Comparison of ENCODE assay signal across 10 cellular contexts in genomic region chr22:21816472-21816786, GRCh38. TPM values are rescaled to one million over a fixed set of nuclear protein-coding genes. Genes with fewer than 3 reads are reported as not detected.
DNase-seq lines count a peak whose midpoint lies in the region; ATAC-seq and TF ChIP-seq lines count a peak whose summit lies in the region.
"Had no signal": no experiment of that assay in that cellular context is flagged by ENCODE, and none has a peak within 500 bp of the region (broad histone marks: within the 10 kb centered on the region; RNA-seq: fewer than 3 reads in every experiment).

No MANE protein-coding gene starts in this region.

- no peak for TF ChIP-seq CTCF in CD8-positive, alpha-beta T cell (IDR thresholded peaks at IDR 0.05)
- no peak for TF ChIP-seq CTCF in OCI-LY3 (IDR thresholded peaks at IDR 0.05; ENCODE audit: low read depth, low read length)

- H3K27ac ChIP-seq in CD8-positive, alpha-beta T cell (ENCODE audit: low read depth, low read length): peak overlapping the region; percentile 60
- H3K27ac ChIP-seq in OCI-LY3 (ENCODE audit: low read length) (no peak overlapping the region), rectal smooth muscle tissue (ENCODE audit: low read depth, low read length) (no peak overlapping the region)

- peaks cover 41% of the 10 kb centered on the region for H3K4me1 ChIP-seq in CD8-positive, alpha-beta T cell (ENCODE audit: insufficient read depth, low read length)
- H3K4me1 ChIP-seq in OCI-LY3 (ENCODE audit: low read length) (peaks cover 17% of the 10 kb centered on the region), rectal smooth muscle tissue (ENCODE audit: control insufficient read depth, insufficient read depth, low read length) (peaks cover 9% of the 10 kb centered on the region)
- H3K4me1 ChIP-seq: HAP-1 had no signal

- no peak overlapping the region for H3K9ac ChIP-seq in OCI-LY3 (ENCODE audit: low read length)
- H3K9ac ChIP-seq in rectal smooth muscle tissue (ENCODE audit: low read length): no peak overlapping the region

- intact Hi-C loops in CD8-positive, alpha-beta T cell (cut with DNase I, micrococcal nuclease): loop anchor here (1.0 to 10.0 kb wide), 2 partner anchors 51 to 52 kb away; partner anchors contain the start of gene MAPK1 (in 2 of the 2)
- intact Hi-C loops in dendritic cell treated with granulocyte-macrophage colony-stimulating factor and Interleukin-4, amounts not matched to agents 40 ng/mL and 50 ng/mL, for 4 days (cut with micrococcal nuclease): loop anchor here (2.0 to 5.0 kb wide), 2 partner anchors 46 to 120 kb away; no protein-coding TSS in a partner anchor

- peaks cover 94% of the 10 kb centered on the region for H3K79me2 ChIP-seq in OCI-LY3 (ENCODE audit: low read length)

- no peaks in the 10 kb centered on the region for H3K9me3 ChIP-seq in CD8-positive, alpha-beta T cell (ENCODE audit: low read length)
- no peaks in the 10 kb centered on the region for H3K9me3 ChIP-seq in OCI-LY3 (ENCODE audit: insufficient read depth, low read length)
- H3K9me3 ChIP-seq: HAP-1 had no signal

- H3K4me1 Mint-ChIP-seq in CD8-positive, alpha-beta T cell (ENCODE audit: low read depth): peaks cover 72% of the 10 kb centered on the region
- peaks cover 65% of the 10 kb centered on the region for H3K4me1 Mint-ChIP-seq in dendritic cell treated with granulocyte-macrophage colony-stimulating factor and Interleukin-4, amounts not matched to agents 40 ng/mL and 50 ng/mL, for 4 days (ENCODE audit: low read depth)

- no peak for ATAC-seq in CD8-positive, alpha-beta T cell
- no peak for ATAC-seq in HG03457 (IDR thresholded peaks at IDR 0.05; ENCODE audit: unreplicated experiment)

- POLR2A ChIA-PET in CD8-positive, alpha-beta T cell (lab: Charles Lee): interaction anchor here (1.2 to 1.5 kb wide), 2 partner anchors 39 to 51 kb away, joined by 3 read pairs; partner anchors contain the start of gene MAPK1

- DNase-seq in CD8-positive, alpha-beta T cell: no peak
- DNase-seq in NAMALWA (ENCODE audit: low spot score) (no peak), UCSD-AML1 (lab: John Stamatoyannopoulos, UW; ENCODE audit: unreplicated experiment) (no peak), NCI-H2081 (lab: John Stamatoyannopoulos, UW) (no peak)
- DNase-seq: amygdala had no signal

- H3K4me3 ChIP-seq in CD8-positive, alpha-beta T cell (ENCODE audit: low read depth, low read length): no peak overlapping the region
- H3K4me3 ChIP-seq in OCI-LY3 (ENCODE audit: low read length) (no peak overlapping the region), rectal smooth muscle tissue (ENCODE audit: low read length) (peak overlapping the region; percentile 21)
- H3K4me3 ChIP-seq: HAP-1 had no signal

- no peaks in the 10 kb centered on the region for H3K27me3 Mint-ChIP-seq in CD8-positive, alpha-beta T cell (ENCODE audit: low read depth)
- H3K27me3 Mint-ChIP-seq in dendritic cell treated with granulocyte-macrophage colony-stimulating factor and Interleukin-4, amounts not matched to agents 40 ng/mL and 50 ng/mL, for 4 days: no peaks in the 10 kb centered on the region

- no peaks in the 10 kb centered on the region for H3K27me3 ChIP-seq in CD8-positive, alpha-beta T cell (ENCODE audit: insufficient read depth, low read length)
- H3K27me3 ChIP-seq in OCI-LY3 (ENCODE audit: low read depth, low read length): no peaks in the 10 kb centered on the region
- no peaks in the 10 kb centered on the region for H3K27me3 ChIP-seq in rectal smooth muscle tissue (ENCODE audit: control insufficient read depth, insufficient read depth, low read length)

- H2AFZ ChIP-seq in OCI-LY3 (ENCODE audit: low read depth, low read length): no peak overlapping the region

- H3K4me3 Mint-ChIP-seq in CD8-positive, alpha-beta T cell: peak overlapping the region; percentile 74
- no peak overlapping the region for H3K4me3 Mint-ChIP-seq in dendritic cell treated with granulocyte-macrophage colony-stimulating factor and Interleukin-4, amounts not matched to agents 40 ng/mL and 50 ng/mL, for 4 days

- peaks cover 89% of the 10 kb centered on the region for H4K20me1 ChIP-seq in OCI-LY3 (ENCODE audit: insufficient read depth, low read length)

- no peaks in the 10 kb centered on the region for H3K9me3 Mint-ChIP-seq in CD8-positive, alpha-beta T cell
- H3K9me3 Mint-ChIP-seq in dendritic cell treated with granulocyte-macrophage colony-stimulating factor and Interleukin-4, amounts not matched to agents 40 ng/mL and 50 ng/mL, for 4 days: no peaks in the 10 kb centered on the region

- H3K36me3 ChIP-seq in CD8-positive, alpha-beta T cell (ENCODE audit: insufficient read depth, low read length): no peaks in the 10 kb centered on the region
- H3K36me3 ChIP-seq in OCI-LY3 (replicated peaks; ENCODE audit: low read depth, low read length) (no peaks in the 10 kb centered on the region), rectal smooth muscle tissue (ENCODE audit: control insufficient read depth, insufficient read depth, low read length) (no peaks in the 10 kb centered on the region)
- H3K36me3 ChIP-seq: HAP-1 had no signal

- peak overlapping the region; percentile 97 for H3K27ac Mint-ChIP-seq in CD8-positive, alpha-beta T cell
- H3K27ac Mint-ChIP-seq in dendritic cell treated with granulocyte-macrophage colony-stimulating factor and Interleukin-4, amounts not matched to agents 40 ng/mL and 50 ng/mL, for 4 days: peak overlapping the region; percentile 99

- CTCF ChIA-PET in CD8-positive, alpha-beta T cell (lab: Charles Lee): interaction anchor here (1.2 to 1.3 kb wide), 2 partner anchors 9 to 16 kb away, joined by 3 read pairs; no protein-coding TSS in a partner anchor

- H3K36me3 Mint-ChIP-seq in CD8-positive, alpha-beta T cell: peaks cover 10% of the 10 kb centered on the region
- peaks cover 47% of the 10 kb centered on the region for H3K36me3 Mint-ChIP-seq in dendritic cell treated with granulocyte-macrophage colony-stimulating factor and Interleukin-4, amounts not matched to agents 40 ng/mL and 50 ng/mL, for 4 days (ENCODE audit: low read depth)

- H3K4me2 ChIP-seq in OCI-LY3 (ENCODE audit: low read length): peak overlapping the region; percentile 48

RNA-seq across cellular contexts. Expression of gene MAPK1, which starts 51.0 kb away (rescaled TPM):
- total RNA-seq in CD8-positive, alpha-beta T cell: 10 to 100 TPM; 34.0 to 39.2 TPM
